ENCODE assay signal across 1 cellular context in the genomic region with DNA sequence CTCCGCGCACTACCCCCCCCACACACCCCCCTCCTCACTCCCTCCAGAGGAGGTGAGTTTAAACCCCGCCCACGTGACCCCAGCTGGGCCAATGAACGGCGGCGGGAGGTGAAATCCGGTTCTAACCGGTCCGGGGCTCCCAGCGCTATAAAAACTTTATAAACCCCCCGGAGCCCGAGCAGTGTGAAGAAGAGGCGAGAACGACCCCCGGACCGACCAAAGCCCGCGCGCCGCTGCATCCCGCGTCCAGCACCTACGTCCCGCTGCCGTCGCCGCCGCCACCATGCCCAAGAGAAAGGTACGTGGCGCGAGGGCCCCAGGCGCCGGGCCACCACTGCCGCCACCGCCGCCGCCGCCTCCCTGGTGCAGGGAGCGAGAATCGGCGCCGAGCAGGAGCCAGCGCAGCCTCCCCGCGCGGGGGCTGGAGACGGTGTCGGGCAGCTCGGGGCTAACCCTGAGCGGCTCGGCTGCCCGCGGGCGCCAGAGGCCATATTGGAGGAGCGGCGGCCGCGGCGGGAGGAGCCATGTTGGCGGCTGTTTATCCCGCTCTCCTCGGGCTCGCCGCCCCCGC.
TF ChIP-seq lines count a peak whose summit lies in the region.

A gene (plus strand): TSS at position 111 of the 571 bp plus-strand sequence. CDS start 173 bp downstream, at position 284.

TF ChIP-seq in K562, 482 proteins besides CTCF, POLR2A, EP300 and RAD21 (continued from another document and continues in another):
- TF ChIP-seq, protein P1, sequence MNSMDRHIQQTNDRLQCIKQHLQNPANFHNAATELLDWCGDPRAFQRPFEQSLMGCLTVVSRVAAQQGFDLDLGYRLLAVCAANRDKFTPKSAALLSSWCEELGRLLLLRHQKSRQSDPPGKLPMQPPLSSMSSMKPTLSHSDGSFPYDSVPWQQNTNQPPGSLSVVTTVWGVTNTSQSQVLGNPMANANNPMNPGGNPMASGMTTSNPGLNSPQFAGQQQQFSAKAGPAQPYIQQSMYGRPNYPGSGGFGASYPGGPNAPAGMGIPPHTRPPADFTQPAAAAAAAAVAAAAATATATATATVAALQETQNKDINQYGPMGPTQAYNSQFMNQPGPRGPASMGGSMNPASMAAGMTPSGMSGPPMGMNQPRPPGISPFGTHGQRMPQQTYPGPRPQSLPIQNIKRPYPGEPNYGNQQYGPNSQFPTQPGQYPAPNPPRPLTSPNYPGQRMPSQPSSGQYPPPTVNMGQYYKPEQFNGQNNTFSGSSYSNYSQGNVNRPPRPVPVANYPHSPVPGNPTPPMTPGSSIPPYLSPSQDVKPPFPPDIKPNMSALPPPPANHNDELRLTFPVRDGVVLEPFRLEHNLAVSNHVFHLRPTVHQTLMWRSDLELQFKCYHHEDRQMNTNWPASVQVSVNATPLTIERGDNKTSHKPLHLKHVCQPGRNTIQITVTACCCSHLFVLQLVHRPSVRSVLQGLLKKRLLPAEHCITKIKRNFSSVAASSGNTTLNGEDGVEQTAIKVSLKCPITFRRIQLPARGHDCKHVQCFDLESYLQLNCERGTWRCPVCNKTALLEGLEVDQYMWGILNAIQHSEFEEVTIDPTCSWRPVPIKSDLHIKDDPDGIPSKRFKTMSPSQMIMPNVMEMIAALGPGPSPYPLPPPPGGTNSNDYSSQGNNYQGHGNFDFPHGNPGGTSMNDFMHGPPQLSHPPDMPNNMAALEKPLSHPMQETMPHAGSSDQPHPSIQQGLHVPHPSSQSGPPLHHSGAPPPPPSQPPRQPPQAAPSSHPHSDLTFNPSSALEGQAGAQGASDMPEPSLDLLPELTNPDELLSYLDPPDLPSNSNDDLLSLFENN (IDR thresholded peaks at IDR 0.05; ENCODE audit: low read depth in 2 of 2, low read length in 2 of 2), result peak in 1 of 2 experiments; percentile 82; a peak in 2 of 4 replicates
- no peak for TF ChIP-seq XRCC4 (IDR thresholded peaks at IDR 0.05; ENCODE audit: extremely low read depth, insufficient read depth, insufficient read length)
- TF ChIP-seq MTA3 (IDR thresholded peaks at IDR 0.05; ENCODE audit: borderline replicate concordance), result peak; percentile 41
- TF ChIP-seq, protein P2, sequence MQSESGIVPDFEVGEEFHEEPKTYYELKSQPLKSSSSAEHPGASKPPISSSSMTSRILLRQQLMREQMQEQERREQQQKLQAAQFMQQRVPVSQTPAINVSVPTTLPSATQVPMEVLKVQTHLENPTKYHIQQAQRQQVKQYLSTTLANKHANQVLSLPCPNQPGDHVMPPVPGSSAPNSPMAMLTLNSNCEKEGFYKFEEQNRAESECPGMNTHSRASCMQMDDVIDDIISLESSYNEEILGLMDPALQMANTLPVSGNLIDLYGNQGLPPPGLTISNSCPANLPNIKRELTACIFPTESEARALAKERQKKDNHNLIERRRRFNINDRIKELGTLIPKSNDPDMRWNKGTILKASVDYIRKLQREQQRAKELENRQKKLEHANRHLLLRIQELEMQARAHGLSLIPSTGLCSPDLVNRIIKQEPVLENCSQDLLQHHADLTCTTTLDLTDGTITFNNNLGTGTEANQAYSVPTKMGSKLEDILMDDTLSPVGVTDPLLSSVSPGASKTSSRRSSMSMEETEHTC (IDR thresholded peaks at IDR 0.05), result 0 out of 2 replicates have a peak, but pooled peaks have one; percentile 7
- TF ChIP-seq, protein P3, sequence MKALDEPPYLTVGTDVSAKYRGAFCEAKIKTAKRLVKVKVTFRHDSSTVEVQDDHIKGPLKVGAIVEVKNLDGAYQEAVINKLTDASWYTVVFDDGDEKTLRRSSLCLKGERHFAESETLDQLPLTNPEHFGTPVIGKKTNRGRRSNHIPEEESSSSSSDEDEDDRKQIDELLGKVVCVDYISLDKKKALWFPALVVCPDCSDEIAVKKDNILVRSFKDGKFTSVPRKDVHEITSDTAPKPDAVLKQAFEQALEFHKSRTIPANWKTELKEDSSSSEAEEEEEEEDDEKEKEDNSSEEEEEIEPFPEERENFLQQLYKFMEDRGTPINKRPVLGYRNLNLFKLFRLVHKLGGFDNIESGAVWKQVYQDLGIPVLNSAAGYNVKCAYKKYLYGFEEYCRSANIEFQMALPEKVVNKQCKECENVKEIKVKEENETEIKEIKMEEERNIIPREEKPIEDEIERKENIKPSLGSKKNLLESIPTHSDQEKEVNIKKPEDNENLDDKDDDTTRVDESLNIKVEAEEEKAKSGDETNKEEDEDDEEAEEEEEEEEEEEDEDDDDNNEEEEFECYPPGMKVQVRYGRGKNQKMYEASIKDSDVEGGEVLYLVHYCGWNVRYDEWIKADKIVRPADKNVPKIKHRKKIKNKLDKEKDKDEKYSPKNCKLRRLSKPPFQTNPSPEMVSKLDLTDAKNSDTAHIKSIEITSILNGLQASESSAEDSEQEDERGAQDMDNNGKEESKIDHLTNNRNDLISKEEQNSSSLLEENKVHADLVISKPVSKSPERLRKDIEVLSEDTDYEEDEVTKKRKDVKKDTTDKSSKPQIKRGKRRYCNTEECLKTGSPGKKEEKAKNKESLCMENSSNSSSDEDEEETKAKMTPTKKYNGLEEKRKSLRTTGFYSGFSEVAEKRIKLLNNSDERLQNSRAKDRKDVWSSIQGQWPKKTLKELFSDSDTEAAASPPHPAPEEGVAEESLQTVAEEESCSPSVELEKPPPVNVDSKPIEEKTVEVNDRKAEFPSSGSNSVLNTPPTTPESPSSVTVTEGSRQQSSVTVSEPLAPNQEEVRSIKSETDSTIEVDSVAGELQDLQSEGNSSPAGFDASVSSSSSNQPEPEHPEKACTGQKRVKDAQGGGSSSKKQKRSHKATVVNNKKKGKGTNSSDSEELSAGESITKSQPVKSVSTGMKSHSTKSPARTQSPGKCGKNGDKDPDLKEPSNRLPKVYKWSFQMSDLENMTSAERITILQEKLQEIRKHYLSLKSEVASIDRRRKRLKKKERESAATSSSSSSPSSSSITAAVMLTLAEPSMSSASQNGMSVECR (CRISPR knock-in tag; IDR thresholded peaks at IDR 0.05), result no peak
- TF ChIP-seq ZNF408 (CRISPR knock-in tag; IDR thresholded peaks at IDR 0.05; ENCODE audit: low read depth), result no peak
- TF ChIP-seq BRD9 (IDR thresholded peaks at IDR 0.05; ENCODE audit: low read depth, partially characterized antibody), result no peak
- no peak for TF ChIP-seq TARDBP (IDR thresholded peaks at IDR 0.05)
- TF ChIP-seq ZNF197 (CRISPR knock-in tag; IDR thresholded peaks at IDR 0.05; ENCODE audit: low read depth), result no peak
- TF ChIP-seq TCF7L2 (IDR thresholded peaks at IDR 0.05; ENCODE audit: low read depth, low read length), result no peak
- no peak for TF ChIP-seq PHF20 (IDR thresholded peaks at IDR 0.05; ENCODE audit: partially characterized antibody)
- peak; percentile 97 for TF ChIP-seq KAT7 (CRISPR knock-in tag; IDR thresholded peaks at IDR 0.05; ENCODE audit: borderline replicate concordance)
- TF ChIP-seq CXXC5 (CRISPR knock-in tag; IDR thresholded peaks at IDR 0.05), result no peak
- TF ChIP-seq RBFOX2 (IDR thresholded peaks at IDR 0.05; ENCODE audit: low read depth, low read length), result peak; percentile 94
- TF ChIP-seq, protein P4, sequence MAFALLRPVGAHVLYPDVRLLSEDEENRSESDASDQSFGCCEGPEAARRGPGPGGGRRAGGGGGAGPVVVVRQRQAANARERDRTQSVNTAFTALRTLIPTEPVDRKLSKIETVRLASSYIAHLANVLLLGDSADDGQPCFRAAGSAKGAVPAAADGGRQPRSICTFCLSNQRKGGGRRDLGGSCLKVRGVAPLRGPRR (CRISPR knock-in tag; IDR thresholded peaks at IDR 0.05), result 0 out of 2 replicates have a peak, but pooled peaks have one; percentile 8
- TF ChIP-seq NFXL1 (CRISPR knock-in tag; IDR thresholded peaks at IDR 0.05), result peak; percentile 69; the same call in 1 of the 2 replicates
- no peak for TF ChIP-seq MTF1 (CRISPR knock-in tag; IDR thresholded peaks at IDR 0.05; ENCODE audit: borderline replicate concordance)
- TF ChIP-seq RB1 (IDR thresholded peaks at IDR 0.05; ENCODE audit: low read depth), result peak; percentile 73
- TF ChIP-seq, protein P5, sequence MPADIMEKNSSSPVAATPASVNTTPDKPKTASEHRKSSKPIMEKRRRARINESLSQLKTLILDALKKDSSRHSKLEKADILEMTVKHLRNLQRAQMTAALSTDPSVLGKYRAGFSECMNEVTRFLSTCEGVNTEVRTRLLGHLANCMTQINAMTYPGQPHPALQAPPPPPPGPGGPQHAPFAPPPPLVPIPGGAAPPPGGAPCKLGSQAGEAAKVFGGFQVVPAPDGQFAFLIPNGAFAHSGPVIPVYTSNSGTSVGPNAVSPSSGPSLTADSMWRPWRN (IDR thresholded peaks at IDR 0.05; ENCODE audit: low read depth), result no peak
- TF ChIP-seq, protein P6, sequence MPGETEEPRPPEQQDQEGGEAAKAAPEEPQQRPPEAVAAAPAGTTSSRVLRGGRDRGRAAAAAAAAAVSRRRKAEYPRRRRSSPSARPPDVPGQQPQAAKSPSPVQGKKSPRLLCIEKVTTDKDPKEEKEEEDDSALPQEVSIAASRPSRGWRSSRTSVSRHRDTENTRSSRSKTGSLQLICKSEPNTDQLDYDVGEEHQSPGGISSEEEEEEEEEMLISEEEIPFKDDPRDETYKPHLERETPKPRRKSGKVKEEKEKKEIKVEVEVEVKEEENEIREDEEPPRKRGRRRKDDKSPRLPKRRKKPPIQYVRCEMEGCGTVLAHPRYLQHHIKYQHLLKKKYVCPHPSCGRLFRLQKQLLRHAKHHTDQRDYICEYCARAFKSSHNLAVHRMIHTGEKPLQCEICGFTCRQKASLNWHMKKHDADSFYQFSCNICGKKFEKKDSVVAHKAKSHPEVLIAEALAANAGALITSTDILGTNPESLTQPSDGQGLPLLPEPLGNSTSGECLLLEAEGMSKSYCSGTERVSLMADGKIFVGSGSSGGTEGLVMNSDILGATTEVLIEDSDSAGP (CRISPR knock-in tag; IDR thresholded peaks at IDR 0.05), result no peak
- peak; percentile 50 for TF ChIP-seq ZNF384 (IDR thresholded peaks at IDR 0.05; ENCODE audit: low read depth, low read length)
- TF ChIP-seq ZNF436 (CRISPR knock-in tag; IDR thresholded peaks at IDR 0.05), result no peak
- TF ChIP-seq, protein P7, sequence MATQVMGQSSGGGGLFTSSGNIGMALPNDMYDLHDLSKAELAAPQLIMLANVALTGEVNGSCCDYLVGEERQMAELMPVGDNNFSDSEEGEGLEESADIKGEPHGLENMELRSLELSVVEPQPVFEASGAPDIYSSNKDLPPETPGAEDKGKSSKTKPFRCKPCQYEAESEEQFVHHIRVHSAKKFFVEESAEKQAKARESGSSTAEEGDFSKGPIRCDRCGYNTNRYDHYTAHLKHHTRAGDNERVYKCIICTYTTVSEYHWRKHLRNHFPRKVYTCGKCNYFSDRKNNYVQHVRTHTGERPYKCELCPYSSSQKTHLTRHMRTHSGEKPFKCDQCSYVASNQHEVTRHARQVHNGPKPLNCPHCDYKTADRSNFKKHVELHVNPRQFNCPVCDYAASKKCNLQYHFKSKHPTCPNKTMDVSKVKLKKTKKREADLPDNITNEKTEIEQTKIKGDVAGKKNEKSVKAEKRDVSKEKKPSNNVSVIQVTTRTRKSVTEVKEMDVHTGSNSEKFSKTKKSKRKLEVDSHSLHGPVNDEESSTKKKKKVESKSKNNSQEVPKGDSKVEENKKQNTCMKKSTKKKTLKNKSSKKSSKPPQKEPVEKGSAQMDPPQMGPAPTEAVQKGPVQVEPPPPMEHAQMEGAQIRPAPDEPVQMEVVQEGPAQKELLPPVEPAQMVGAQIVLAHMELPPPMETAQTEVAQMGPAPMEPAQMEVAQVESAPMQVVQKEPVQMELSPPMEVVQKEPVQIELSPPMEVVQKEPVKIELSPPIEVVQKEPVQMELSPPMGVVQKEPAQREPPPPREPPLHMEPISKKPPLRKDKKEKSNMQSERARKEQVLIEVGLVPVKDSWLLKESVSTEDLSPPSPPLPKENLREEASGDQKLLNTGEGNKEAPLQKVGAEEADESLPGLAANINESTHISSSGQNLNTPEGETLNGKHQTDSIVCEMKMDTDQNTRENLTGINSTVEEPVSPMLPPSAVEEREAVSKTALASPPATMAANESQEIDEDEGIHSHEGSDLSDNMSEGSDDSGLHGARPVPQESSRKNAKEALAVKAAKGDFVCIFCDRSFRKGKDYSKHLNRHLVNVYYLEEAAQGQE (CRISPR knock-in tag; IDR thresholded peaks at IDR 0.05; ENCODE audit: low read depth), result peak; percentile 87
- TF ChIP-seq FOS (IDR thresholded peaks at IDR 0.05; ENCODE audit: extremely low read depth, insufficient read length), result peak; percentile 75
- TF ChIP-seq ZBTB1 (CRISPR knock-in tag; IDR thresholded peaks at IDR 0.05; ENCODE audit: borderline replicate concordance, low read depth), result peak; percentile 48; the same call in 1 of the 2 replicates
- no peak for TF ChIP-seq ZNF551 (CRISPR knock-in tag; IDR thresholded peaks at IDR 0.05)
- no peak for TF ChIP-seq HOXB6 (CRISPR knock-in tag; IDR thresholded peaks at IDR 0.05; ENCODE audit: borderline replicate concordance)
- TF ChIP-seq, protein P8, sequence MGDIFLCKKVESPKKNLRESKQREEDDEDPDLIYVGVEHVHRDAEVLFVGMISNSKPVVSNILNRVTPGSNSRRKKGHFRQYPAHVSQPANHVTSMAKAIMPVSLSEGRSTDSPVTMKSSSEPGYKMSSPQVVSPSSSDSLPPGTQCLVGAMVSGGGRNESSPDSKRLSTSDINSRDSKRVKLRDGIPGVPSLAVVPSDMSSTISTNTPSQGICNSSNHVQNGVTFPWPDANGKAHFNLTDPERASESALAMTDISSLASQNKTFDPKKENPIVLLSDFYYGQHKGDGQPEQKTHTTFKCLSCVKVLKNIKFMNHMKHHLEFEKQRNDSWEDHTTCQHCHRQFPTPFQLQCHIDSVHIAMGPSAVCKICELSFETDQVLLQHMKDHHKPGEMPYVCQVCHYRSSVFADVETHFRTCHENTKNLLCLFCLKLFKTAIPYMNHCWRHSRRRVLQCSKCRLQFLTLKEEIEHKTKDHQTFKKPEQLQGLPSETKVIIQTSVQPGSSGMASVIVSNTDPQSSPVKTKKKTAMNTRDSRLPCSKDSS (IDR thresholded peaks at IDR 0.05; ENCODE audit: low read depth, partially characterized antibody), result no peak
- no peak for TF ChIP-seq ZZZ3 (IDR thresholded peaks at IDR 0.05)
- no peak for TF ChIP-seq ZBTB8A (IDR thresholded peaks at IDR 0.05; ENCODE audit: partially characterized antibody)
- no peak for TF ChIP-seq SREBF1 (IDR thresholded peaks at IDR 0.05; ENCODE audit: borderline replicate concordance, low read depth, low read length)
- peak; percentile 98 for TF ChIP-seq GTF2E2 (tag; IDR thresholded peaks at IDR 0.05)
- no peak for TF ChIP-seq E2F3 (CRISPR knock-in tag; IDR thresholded peaks at IDR 0.05)
- peak; percentile 68; the same call in 1 of the 2 replicates for TF ChIP-seq NR2F6 (CRISPR knock-in tag; IDR thresholded peaks at IDR 0.05)
- TF ChIP-seq ZNF830 (CRISPR knock-in tag; IDR thresholded peaks at IDR 0.05), result peak; percentile 96
- TF ChIP-seq TCFL5 (CRISPR knock-in tag; conservative IDR thresholded peaks at IDR 0.05), result no peak
- TF ChIP-seq ELF1 (tag; IDR thresholded peaks at IDR 0.05), result no peak
- TF ChIP-seq ZEB2 (IDR thresholded peaks at IDR 0.05), result no peak
- TF ChIP-seq SMAD4 (CRISPR knock-in tag; conservative IDR thresholded peaks at IDR 0.05), result peak; percentile 8; the same call in 1 of the 2 replicates
- no peak for TF ChIP-seq DPF2 (IDR thresholded peaks at IDR 0.05)
- TF ChIP-seq ETV6 (IDR thresholded peaks at IDR 0.05; ENCODE audit: borderline replicate concordance in 1 of 2, low read depth in 2 of 2, low read length in 1 of 2), result no peak
- 0 out of 2 replicates have a peak, but pooled peaks have one; percentile 21 for TF ChIP-seq ETV6 (CRISPR knock-in tag; IDR thresholded peaks at IDR 0.05; ENCODE audit: borderline replicate concordance)
